14 cellular contexts compared by ENCODE assay signal in the genomic region with DNA sequence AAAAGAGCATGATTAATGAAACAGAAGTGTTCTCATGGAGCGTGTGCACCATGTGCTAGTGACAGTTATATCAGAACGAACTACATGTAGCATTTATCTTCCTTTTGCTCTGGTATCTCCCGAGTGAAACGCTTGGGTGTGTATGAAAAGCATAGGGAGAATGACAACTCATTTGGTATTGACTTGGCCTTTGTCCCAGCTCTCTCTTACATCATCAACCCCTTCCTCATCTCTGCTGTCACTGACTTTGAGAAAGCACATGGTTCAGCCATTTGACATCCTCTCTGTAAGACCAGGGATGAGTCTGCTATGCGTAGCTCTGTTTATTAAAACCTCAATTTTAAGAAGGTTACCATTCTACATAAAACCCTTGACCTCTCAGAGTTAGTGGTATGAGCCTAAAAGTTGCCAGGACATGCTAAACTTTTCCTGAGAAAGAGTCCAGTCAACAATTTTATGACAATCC.
DNase-seq lines count a peak whose midpoint lies in the region; ATAC-seq, FAIRE-seq and TF ChIP-seq lines count a peak whose summit lies in the region.
"Had no signal": no experiment of that assay in that cellular context is flagged by ENCODE, and none has a peak within 500 bp of the region (broad histone marks: within the 10 kb centered on the region; RNA-seq: fewer than 3 reads in every experiment).

No MANE protein-coding gene starts in this region.

- in situ Hi-C loops in IMR-90 (cut with MboI; ENCODE audit: low sequenced_read_pairs) (loop anchor here (25.0 kb wide), 1 partner anchor 624 kb away; no protein-coding TSS in a partner anchor), GM12878 (cut with MboI) (loop anchor here (25.0 kb wide), 2 partner anchors 624 to 874 kb away; a partner anchor contains a TSS), HepG2 (cut with HindIII; ENCODE audit: extremely low pct_ligation_motif_present, low pct_unique_long_range_greater_than_20kb) (loop anchor here (10.0 to 25.0 kb wide), 2 partner anchors 201 to 624 kb away; a partner anchor contains a TSS)

- peak overlapping the region; percentile 18; the same call in 2 of the 3 replicates for H2BK15ac ChIP-seq in IMR-90 (ENCODE audit: low read depth, low read length)

- CTCF ChIA-PET in IMR-90 (lab: Yijun Ruan, JAX) (interaction anchor here (0.6 to 2.6 kb wide), 14 partner anchors 10 to 1299 kb away, joined by 3 to 9 read pairs (median 3); no protein-coding TSS in a partner anchor), GM12878 (lab: Yijun Ruan, JAX) (interaction anchor here (0.5 to 3.2 kb wide), 51 partner anchors 10 to 689 kb away, joined by 3 to 66 read pairs (median 4); no protein-coding TSS in a partner anchor), HepG2 (lab: Yijun Ruan, JAX; ENCODE audit: low intra/inter-chr PET ratio, low total read pairs) (interaction anchor here (0.7 to 2.0 kb wide), 6 partner anchors 14 to 728 kb away, joined by 3 to 10 read pairs (median 4); no protein-coding TSS in a partner anchor)

- no peak overlapping the region for H3K23ac ChIP-seq in IMR-90 (ENCODE audit: low read depth, low read length)

- DNase-seq in IMR-90, result peak; percentile 57
- DNase-seq in GM12878 (ENCODE audit: low read depth, low spot score), result no peak
- peak; percentile 82 for DNase-seq in HepG2 (ENCODE audit: low spot score)
- DNase-seq in activated CD8-positive, alpha-beta memory T cell treated with anti-CD3 and anti-CD28 coated beads, Interleukin-2, amount 50 U/mL, for 48 hours, result no peak
- DNase-seq: activated B cell treated with CpG ODN at 0.5 μM for 24 hours; activated naive CD4-positive, alpha-beta T cell treated with anti-CD3 and anti-CD28 coated beads, Interleukin-2, amount 10 ng/mL, durations not matched to agents 7 days and 5 days; CD4-positive, alpha-beta memory T cell; naive B cell; NCI-H2171 treated with DMSO at 0.1 percent for 48 hours had no signal

- TF ChIP-seq POLR2A in IMR-90 (IDR thresholded peaks at IDR 0.05; ENCODE audit: low read depth, low read length), result no peak
- TF ChIP-seq POLR2A in GM12878 (IDR thresholded peaks at IDR 0.05; ENCODE audit: low read depth, low read length), result no peak
- TF ChIP-seq POLR2A in HepG2 (IDR thresholded peaks at IDR 0.05; ENCODE audit: insufficient read depth in 1 of 2, low read depth in 2 of 2, low read length in 2 of 2), result no peak

- peak overlapping the region; percentile 53 for H3K4ac ChIP-seq in IMR-90 (ENCODE audit: low read depth, low read length)

- no peak for TF ChIP-seq RAD21 in IMR-90 (IDR thresholded peaks at IDR 0.05; ENCODE audit: low read length)
- no peak for TF ChIP-seq RAD21 in GM12878 (IDR thresholded peaks at IDR 0.05; ENCODE audit: insufficient read depth, low read depth, low read length)
- TF ChIP-seq RAD21 in HepG2 (CRISPR knock-in tag; IDR thresholded peaks at IDR 0.05), result no peak

- peak overlapping the region in 1 of 2 experiments; percentile 6; a peak in 1 of 4 replicates for H4K8ac ChIP-seq in IMR-90 (ENCODE audit: low read depth in 2 of 2, low read length in 2 of 2)

- 0 out of 2 replicates have a peak, but pooled peaks cover 3% of the 10 kb centered on the region for H3K9me1 ChIP-seq in IMR-90 (ENCODE audit: insufficient read depth, low read length)

- H3K79me2 ChIP-seq in GM12878 (ENCODE audit: control insufficient read depth, insufficient read depth, low read length), result no peaks in the 10 kb centered on the region
- H3K79me2 ChIP-seq in HepG2 (ENCODE audit: insufficient read depth, low read length), result no peaks in the 10 kb centered on the region

- peak overlapping the region; percentile 82 for H2BK20ac ChIP-seq in IMR-90 (ENCODE audit: low read depth, low read length)

- H2AK5ac ChIP-seq in IMR-90 (ENCODE audit: low read depth, low read length), result peak overlapping the region; percentile 63

- no peaks in the 10 kb centered on the region for H3K36me3 ChIP-seq in IMR-90 (ENCODE audit: control insufficient read depth, insufficient read depth, low read length)
- H3K36me3 ChIP-seq in GM12878 (ENCODE audit: control insufficient read depth in 2 of 2, insufficient read depth in 2 of 2, low read length in 1 of 2), result no peaks in the 10 kb centered on the region
- H3K36me3 ChIP-seq in HepG2 (replicated peaks in 1 of 2; ENCODE audit: control insufficient read depth in 1 of 2, insufficient read depth in 2 of 2, low read length in 2 of 2), result no peaks in the 10 kb centered on the region
- H3K36me3 ChIP-seq: heart left ventricle, thyroid gland had no signal

- H3K56ac ChIP-seq in IMR-90 (ENCODE audit: extremely low read depth, insufficient read depth, low read length), result no peak overlapping the region

- RAD21 ChIA-PET in GM12878 (lab: Charles Lee; ENCODE audit: unreplicated experiment), result interaction anchor here (0.6 to 2.1 kb wide), 28 partner anchors 9 to 1122 kb away, joined by 3 to 22 read pairs (median 4); a partner anchor contains a TSS

- peak overlapping the region; percentile 76 for H3K18ac ChIP-seq in IMR-90 (ENCODE audit: low read depth, low read length)

- H3K9ac ChIP-seq in IMR-90 (ENCODE audit: low read depth, low read length) (no peak overlapping the region), GM12878 (ENCODE audit: control insufficient read depth, insufficient read depth, low read length) (no peak overlapping the region), HepG2 (ENCODE audit: insufficient read depth, low read depth, low read length) (peak overlapping the region; percentile 20)

- intact Hi-C loops in IMR-90 (cut with micrococcal nuclease), result loop anchor here (1.0 to 10.0 kb wide), 6 partner anchors 153 to 731 kb away; no protein-coding TSS in a partner anchor
- intact Hi-C loops in GM12878 (cut with micrococcal nuclease; ENCODE audit: unreplicated experiment), result loop anchor here (1.0 to 10.0 kb wide), 9 partner anchors 36 to 729 kb away; no protein-coding TSS in a partner anchor
- intact Hi-C loops in HepG2 (cut with micrococcal nuclease; ENCODE audit: unreplicated experiment), result loop anchor here (1.0 to 5.0 kb wide), 14 partner anchors 14 to 730 kb away; no protein-coding TSS in a partner anchor

- H4K5ac ChIP-seq in IMR-90 (ENCODE audit: low read depth, low read length), result peak overlapping the region; percentile 60; the same call in 1 of the 2 replicates

- H3K4me1 ChIP-seq in IMR-90 (ENCODE audit: control insufficient read depth, insufficient read depth, low read length) (peaks cover 15% of the 10 kb centered on the region), GM12878 (ENCODE audit: control insufficient read depth, insufficient read depth, low read length) (peaks cover 8% of the 10 kb centered on the region), HepG2 (ENCODE audit: insufficient read depth, low read length) (peaks cover 50% of the 10 kb centered on the region)

- no peaks in the 10 kb centered on the region for H3K27me3 ChIP-seq in IMR-90 (ENCODE audit: control insufficient read depth, insufficient read depth, low read length)
- no peaks in the 10 kb centered on the region for H3K27me3 ChIP-seq in GM12878 (replicated peaks in 1 of 2; ENCODE audit: control insufficient read depth in 2 of 2, insufficient read depth in 2 of 2, low read length in 1 of 2)
- H3K27me3 ChIP-seq in HepG2 (ENCODE audit: control insufficient read depth in 1 of 2, insufficient read depth in 2 of 2, low read length in 2 of 2), result no peaks in the 10 kb centered on the region
- H3K27me3 ChIP-seq: heart left ventricle, thyroid gland had no signal

- dilution Hi-C loops in IMR-90 (cut with HindIII; ENCODE audit: low sequenced_read_pairs, unreplicated experiment), result no loop called here

- FAIRE-seq in GM12878 (lab: Jason Lieb, UNC) (no peak), HepG2 (lab: Jason Lieb, UNC) (peak; percentile 95)

- BruUV-seq in IMR-90 (replicated peaks; lab: Mats Ljungman, UMichigan) (no TSS peak), GM12878 (replicated peaks; lab: Mats Ljungman, UMichigan) (no TSS peak), HepG2 (replicated peaks; lab: Mats Ljungman, UMichigan) (no TSS peak)

- H2BK5ac ChIP-seq in IMR-90 (ENCODE audit: low read depth, low read length, poor library complexity, severe bottlenecking), result peak overlapping the region; percentile 53

- H3K4me2 ChIP-seq in IMR-90 (ENCODE audit: low read depth, low read length) (no peak overlapping the region), GM12878 (ENCODE audit: control insufficient read depth, insufficient read depth) (no peak overlapping the region), HepG2 (ENCODE audit: low read depth, low read length) (peak overlapping the region; percentile 78)

- H3K27ac ChIP-seq in IMR-90 (ENCODE audit: insufficient read depth, low read length) (no peak overlapping the region), GM12878 (ENCODE audit: control insufficient read depth, insufficient read depth) (peak overlapping the region; percentile 40), HepG2 (ENCODE audit: extremely low read length, insufficient read depth, low read length) (peak overlapping the region; percentile 76), temporal lobe (ENCODE audit: low read depth, low read length) (peak overlapping the region; percentile 53)
- H3K27ac ChIP-seq: thyroid gland had no signal

- no peaks in the 10 kb centered on the region for H3K9me3 ChIP-seq in IMR-90 (ENCODE audit: control insufficient read depth, insufficient read depth, low read length)
- peaks cover 6% of the 10 kb centered on the region; the same call in 2 of the 3 replicates for H3K9me3 ChIP-seq in GM12878 (replicated peaks; ENCODE audit: control insufficient read depth, insufficient read depth, low read length)
- H3K9me3 ChIP-seq in HepG2 (ENCODE audit: low read length), result peaks cover 18% of the 10 kb centered on the region
- H3K9me3 ChIP-seq: heart left ventricle, thyroid gland had no signal

- SMC1A ChIA-PET in GM12878 (lab: Charles Lee; ENCODE audit: uncharacterized antibody, unreplicated experiment), result interaction anchor here (0.6 to 2.4 kb wide), 28 partner anchors 9 to 725 kb away, joined by 3 to 36 read pairs (median 4); no protein-coding TSS in a partner anchor

- ATAC-seq in IMR-90 (ENCODE audit: low read depth) (peak; percentile 18), GM12878 (no peak), HepG2 (peak; percentile 73), GM18868 (IDR thresholded peaks at IDR 0.05; ENCODE audit: unreplicated experiment) (no peak), GM21515 (IDR thresholded peaks at IDR 0.05; ENCODE audit: unreplicated experiment) (no peak)

- no peak overlapping the region for H2AK9ac ChIP-seq in IMR-90 (replicated peaks; ENCODE audit: low read depth, low read length, poor library complexity)

- peak overlapping the region; percentile 63 for H2BK120ac ChIP-seq in IMR-90 (ENCODE audit: low read depth, low read length)

- no peak for TF ChIP-seq CTCF in IMR-90 (conservative IDR thresholded peaks at IDR 0.05; ENCODE audit: low read depth, low read length)
- TF ChIP-seq CTCF in GM12878 (IDR thresholded peaks at IDR 0.05 in 2 of 3, conservative IDR thresholded peaks at IDR 0.05 in 1 of 3; ENCODE audit: control insufficient read depth in 2 of 3, extremely low read depth in 1 of 3, insufficient read depth in 1 of 3, low read depth in 3 of 3, low read length in 3 of 3), result no peak
- TF ChIP-seq CTCF in HepG2 (CRISPR knock-in tag; IDR thresholded peaks at IDR 0.05), result no peak

- POLR2A ChIA-PET in IMR-90 (lab: Charles Lee; ENCODE audit: unreplicated experiment) (no interaction called here), GM12878 (lab: Charles Lee) (interaction anchor here (0.9 kb wide), 1 partner anchor 481 kb away, joined by 3 read pairs; a partner anchor contains a TSS), HepG2 (lab: Yijun Ruan, JAX) (interaction anchor here (1.2 to 2.4 kb wide), 9 partner anchors 11 to 577 kb away, joined by 3 to 27 read pairs (median 14); a partner anchor contains a TSS)

- H4K91ac ChIP-seq in IMR-90 (ENCODE audit: insufficient read depth, low read depth, low read length), result peak overlapping the region; percentile 26

- H3K4me3 ChIP-seq in IMR-90 (ENCODE audit: insufficient read depth, low read depth, low read length) (no peak overlapping the region), GM12878 (no peak overlapping the region), HepG2 (replicated peaks in 1 of 3; ENCODE audit: insufficient read depth in 1 of 3, low read depth in 2 of 3, low read length in 3 of 3) (peak overlapping the region in 2 of 3 experiments; percentile 29 to 36; a peak in 1 of 6 replicates)
- H3K4me3 ChIP-seq: heart left ventricle, thyroid gland had no signal

- H2AFZ ChIP-seq in IMR-90 (replicated peaks; ENCODE audit: low read length, poor library complexity), result no peak overlapping the region
- peak overlapping the region; percentile 77 for H2AFZ ChIP-seq in GM12878 (ENCODE audit: control insufficient read depth, low read depth, low read length)
- H2AFZ ChIP-seq in HepG2 (ENCODE audit: low read length), result no peak overlapping the region

- WGBS in IMR-90 (ENCODE audit: extremely low coverage in 2 of 2, insufficient read length in 1 of 2), 2 experiments, result no CpG with 5 or more reads among the region's 5 CpGs
- 91% methylated on average over 5 of the region's 5 CpGs for WGBS in GM12878 (ENCODE audit: insufficient coverage, insufficient replicate concordance, low lambda C conversion rate, missing lambda C conversion rate)
- 7% methylated on average over 5 of the region's 5 CpGs for WGBS in HepG2 (ENCODE audit: low lambda C conversion rate)

- H4K20me1 ChIP-seq in IMR-90 (ENCODE audit: insufficient read depth, low read length) (no peaks in the 10 kb centered on the region), GM12878 (ENCODE audit: control insufficient read depth, insufficient read depth) (no peaks in the 10 kb centered on the region), HepG2 (ENCODE audit: insufficient read depth, low read length) (no peaks in the 10 kb centered on the region)

- peak overlapping the region; percentile 62 for H3K14ac ChIP-seq in IMR-90 (replicated peaks; ENCODE audit: low read depth, low read length)

- H3K79me1 ChIP-seq in IMR-90 (ENCODE audit: low read depth in 1 of 2, low read length in 2 of 2), result peaks cover 0 to 4% of the 10 kb centered on the region in 2 experiments; a peak in 2 of 4 replicates

- TF ChIP-seq EP300 in GM12878 (IDR thresholded peaks at IDR 0.05; ENCODE audit: borderline replicate concordance in 1 of 2, control insufficient read depth in 1 of 2, low read depth in 2 of 2, low read length in 2 of 2), result no peak
- TF ChIP-seq EP300 in HepG2 (IDR thresholded peaks at IDR 0.05; ENCODE audit: low read depth in 2 of 2, low read length in 2 of 2), result peak in 1 of 2 experiments; percentile 46; a peak in 1 of 4 replicates
- TF ChIP-seq EP300 in HepG2 (CRISPR knock-in tag; IDR thresholded peaks at IDR 0.05; ENCODE audit: borderline replicate concordance), result peak; percentile 31; the same call in 1 of the 2 replicates

Comparison
In these comparisons a context has a peak if more than half of its experiments do, and no peak if none do; other contexts are left out.
1. ATAC-seq: peak in IMR-90 (single experiment) and HepG2 (single experiment); none in GM12878 (single experiment), GM18868 (single experiment) and GM21515 (single experiment).
2. DNase-seq: peak in IMR-90 (single experiment) and HepG2 (single experiment); none in GM12878 (single experiment) and activated CD8-positive, alpha-beta memory T cell treated with anti-CD3 and anti-CD28 coated beads, Interleukin-2, amount 50 U/mL, for 48 hours (single experiment).
3. H3K4me3 ChIP-seq: peak in HepG2 (2 of 3); none in IMR-90 (single experiment) and GM12878 (single experiment).